ENCODE assay signal across 7 cellular contexts in genomic region chr3:40523781-40524180, GRCh38. TPM values are rescaled to one million over a fixed set of nuclear protein-coding genes. Genes with fewer than 3 reads are reported as not detected.
DNase-seq lines count a peak whose midpoint lies in the region; ATAC-seq, FAIRE-seq and TF ChIP-seq lines count a peak whose summit lies in the region.

No MANE protein-coding gene starts in this region.

- H3K9ac ChIP-seq in SU-DHL-6 (ENCODE audit: low read length), result no peak overlapping the region
- peak overlapping the region; percentile 97 for H3K9ac ChIP-seq in skeletal muscle satellite cell (ENCODE audit: low read depth, low read length)

- H3K27ac ChIP-seq in HL-60 (replicated peaks), result peak overlapping the region; percentile 84; the same call in 1 of the 2 replicates
- no peak overlapping the region for H3K27ac ChIP-seq in SU-DHL-6 (ENCODE audit: low read depth, low read length)
- H3K27ac ChIP-seq in heart left ventricle, result peak overlapping the region in 10 of 12 donors; percentile 79 to 94 (median 88)

- peaks cover 0 to 19% (median 13%) of the 10 kb centered on the region in 12 donors for H3K4me1 ChIP-seq in heart left ventricle
- H3K4me1 ChIP-seq in skeletal muscle satellite cell (ENCODE audit: control insufficient read depth, insufficient read depth, low read length), result peaks cover 10% of the 10 kb centered on the region

- peak in 2 of 4 donors; percentile 42 to 60 for ATAC-seq in heart left ventricle
- no peak for ATAC-seq in GM21786 (IDR thresholded peaks at IDR 0.05; ENCODE audit: unreplicated experiment)

- DNase-seq in HL-60 (ENCODE audit: low read depth in 1 of 2, low spot score in 1 of 2), result no peak
- DNase-seq in heart left ventricle, result peak in 1 of 5 donors; percentile 38
- no peak for DNase-seq in central memory CD4-positive, alpha-beta T cell
- DNase-seq in GM12891 (ENCODE audit: insufficient read length, low spot score), result no peak

- H3K79me2 ChIP-seq in SU-DHL-6 (ENCODE audit: insufficient read depth, low read length), result no peaks in the 10 kb centered on the region

- 0 out of 2 replicates have a peak, but pooled peaks cover 4% of the 10 kb centered on the region for H3F3A ChIP-seq in SU-DHL-6 (ENCODE audit: insufficient read depth)

- TF ChIP-seq CTCF in HL-60 (IDR thresholded peaks at IDR 0.05; ENCODE audit: insufficient read depth, low read length) (no peak), SU-DHL-6 (IDR thresholded peaks at IDR 0.05; ENCODE audit: insufficient read depth, low read length, poor library complexity, severe bottlenecking) (no peak), heart left ventricle (IDR thresholded peaks at IDR 0.05) (no peak)

- FAIRE-seq in GM12891 (lab: Jason Lieb, UNC), result no peak

- H2AFZ ChIP-seq in SU-DHL-6 (ENCODE audit: low read depth, low read length, severe bottlenecking), result peak overlapping the region; percentile 100

- intact Hi-C loops in heart left ventricle (cut with DNase I), result loop anchor here in 8 of 10 donors (1.0 to 10.0 kb wide), 8 partner anchors 17 to 199 kb away; partner anchors contain the start of genes RPL14 (in 5 of the 8) and ZNF620 (in 1 of the 8)

- H3K27me3 ChIP-seq in HL-60 (ENCODE audit: insufficient read depth, poor library complexity, severe bottlenecking), result no peaks in the 10 kb centered on the region
- H3K27me3 ChIP-seq in SU-DHL-6 (ENCODE audit: low read length), result no peaks in the 10 kb centered on the region
- no peaks in the 10 kb centered on the region for H3K27me3 ChIP-seq in heart left ventricle
- no peaks in the 10 kb centered on the region for H3K27me3 ChIP-seq in skeletal muscle satellite cell (ENCODE audit: control insufficient read depth, insufficient read depth, low read length)

- H3K9me3 ChIP-seq in SU-DHL-6 (ENCODE audit: insufficient read depth, low read length) (no peaks in the 10 kb centered on the region), heart left ventricle (peaks cover 0 to 3% (median 0%) of the 10 kb centered on the region in 12 donors), skeletal muscle satellite cell (replicated peaks; ENCODE audit: low read length) (no peaks in the 10 kb centered on the region)

- H3K4me2 ChIP-seq in SU-DHL-6 (ENCODE audit: low read depth, low read length, poor library complexity, severe bottlenecking), result peak overlapping the region; percentile 84
- no peak overlapping the region for H3K4me2 ChIP-seq in skeletal muscle satellite cell (ENCODE audit: low read length)

- H3K36me3 ChIP-seq in SU-DHL-6 (ENCODE audit: low read length), result no peaks in the 10 kb centered on the region
- peaks cover 0 to 28% (median 21%) of the 10 kb centered on the region in 9 donors for H3K36me3 ChIP-seq in heart left ventricle
- H3K36me3 ChIP-seq in skeletal muscle satellite cell (ENCODE audit: insufficient read depth, low read length), result peaks cover 9% of the 10 kb centered on the region

- H3K4me3 ChIP-seq in HL-60 (replicated peaks; ENCODE audit: insufficient read depth, low read length), result no peak overlapping the region
- no peak overlapping the region for H3K4me3 ChIP-seq in SU-DHL-6 (ENCODE audit: insufficient read depth, low read length, poor library complexity, severe bottlenecking)
- H3K4me3 ChIP-seq in heart left ventricle, result peak overlapping the region in 5 of 12 donors; percentile 71 to 92 (median 87)
- no peak overlapping the region for H3K4me3 ChIP-seq in skeletal muscle satellite cell (ENCODE audit: low read length)

- no peaks in the 10 kb centered on the region for H3K9me2 ChIP-seq in SU-DHL-6 (replicated peaks; ENCODE audit: insufficient read depth, low read length)

- TF ChIP-seq POLR2A in heart left ventricle (IDR thresholded peaks at IDR 0.05) (no peak), GM12891 (IDR thresholded peaks at IDR 0.05; ENCODE audit: low read depth, low read length) (no peak)

- 34 to 52% (median 44%) methylated on average over 2 of the region's 2 CpGs for WGBS in heart left ventricle, 4 donors

- no peaks in the 10 kb centered on the region for H4K20me1 ChIP-seq in SU-DHL-6 (ENCODE audit: low read depth, low read length)

TF ChIP-seq in GM12891, 5 proteins besides CTCF, POLR2A, EP300 and RAD21:
- TF ChIP-seq PAX5 (IDR thresholded peaks at IDR 0.05; ENCODE audit: insufficient read depth, low read length, severe bottlenecking) (no peak), TAF1 (IDR thresholded peaks at IDR 0.05; ENCODE audit: low read depth, low read length) (no peak), POU2F2 (IDR thresholded peaks at IDR 0.05; ENCODE audit: low read depth, low read length) (no peak), SPI1 (IDR thresholded peaks at IDR 0.05; ENCODE audit: low read depth, low read length) (no peak), POLR2AphosphoS5 (IDR thresholded peaks at IDR 0.05; ENCODE audit: low read depth, low read length) (no peak)

RNA-seq across cellular contexts. Expression of gene ZNF621, which starts 1.0 kb away (rescaled TPM):
- total RNA-seq in heart left ventricle, result 10 to 100 TPM in 4 of 9 donors, 1 to 10 TPM in 5; 7.6 to 14.3 (median 9.7) TPM
- 1 to 10 TPM; 7.4 to 7.5 TPM for polyA plus RNA-seq in heart left ventricle
- total RNA-seq in skeletal muscle satellite cell (2012; rRNA removed), result 11.6 and 14.7 TPM in 2 replicates
- polyA plus RNA-seq in GM12891 (2012; ENCODE audit: low read depth, missing spikeins), result 6.3 TPM

RNA-seq across cellular contexts. Expression of gene ZNF620, which starts 17.9 kb away (rescaled TPM):
- total RNA-seq in heart left ventricle, result 1 to 10 TPM; 1.1 to 4.4 (median 2.5) TPM
- polyA plus RNA-seq in heart left ventricle, result 1 to 10 TPM; 1.1 to 2.5 TPM
- total RNA-seq in skeletal muscle satellite cell (2012; rRNA removed), result 0.44 and 0.76 TPM in 2 replicates
- 0.78 TPM for polyA plus RNA-seq in GM12891 (2012; ENCODE audit: low read depth, missing spikeins)

RNA-seq across cellular contexts. Expression of gene ZNF619, which starts 46.9 kb away (rescaled TPM):
- total RNA-seq in heart left ventricle, result 1 to 10 TPM; 2.8 to 8.2 (median 4.8) TPM
- polyA plus RNA-seq in heart left ventricle, result 1 to 10 TPM; 1.3 to 2.7 TPM
- total RNA-seq in skeletal muscle satellite cell (2012; rRNA removed), result 2.8 TPM in 2 replicates
- 1.3 TPM for polyA plus RNA-seq in GM12891 (2012; ENCODE audit: low read depth, missing spikeins)
